In the genomic region with DNA sequence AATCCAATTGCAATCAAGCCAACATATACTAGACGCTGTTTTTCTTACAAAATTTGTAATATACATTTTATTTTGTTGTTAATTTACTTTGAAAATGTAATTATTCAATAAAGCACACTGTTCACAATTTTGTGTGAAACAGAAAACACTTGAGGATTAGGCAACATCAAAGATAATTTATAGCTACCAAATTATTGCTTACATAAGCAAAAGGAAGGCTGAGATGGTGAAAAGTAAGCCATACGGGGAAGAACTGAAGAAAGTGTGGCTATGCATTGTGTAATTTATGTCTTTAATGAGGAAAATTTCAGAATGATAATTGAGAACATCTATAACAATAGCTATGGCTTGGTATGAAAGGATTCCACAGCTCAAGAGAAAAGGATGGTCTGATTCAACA, we compare ENCODE assay signal across 27 cellular contexts.
"Had no signal": no experiment of that assay in that cellular context is flagged by ENCODE, and none has a peak within 500 bp of the region (broad histone marks: within the 10 kb centered on the region; RNA-seq: fewer than 3 reads in every experiment).

No MANE protein-coding gene starts in this region.

- H3K9ac ChIP-seq: KMS-11, SK-N-SH had no signal

- H3K4me1 Mint-ChIP-seq: T-cell had no signal

- H3K9me3 Mint-ChIP-seq: T-helper 1 cell treated with Interleukin-12 subunit alpha and Interleukin-12 subunit beta and Interleukin-4 antibody, amounts not matched to agents 30 μg/mL and 1 μg/mL, for 36 hours had no signal

- H3K36me3 ChIP-seq: SJSA1 had no signal

- H3K4me2 ChIP-seq: KMS-11, SK-N-SH had no signal

- DNase-seq: Kasumi-1; MM.1S; NCI-H1092 treated with DMSO at 0.1 percent for 48 hours; NCI-H1417; NCI-H1436 treated with DMSO at 0.1 percent for 48 hours; NCI-H1694; NCI-H187 treated with DMSO at 0.1 percent for 48 hours; NCI-H2029 treated with DMSO at 0.1 percent for 48 hours; NCI-H2171 treated with DMSO at 0.1 percent for 48 hours; NCI-H345; NCI-H446 treated with DMSO at 0.1 percent for 48 hours; NCI-H510A treated with DMSO at 0.1 percent for 48 hours; NCI-H526; NCI-H748 treated with DMSO at 0.1 percent for 48 hours; NK-92 treated with Interleukin-12 subunit alpha and Interleukin-12 subunit beta, amount 100 ng/mL, for 24 hours; Right ventricle myocardium superior; RPMI8226; SIG-M5; SW 1271; T-cell had no signal

- H3K27ac ChIP-seq: HL-60, KMS-11, SJSA1 had no signal

- H3K27ac Mint-ChIP-seq: T-cell; T-helper 1 cell treated with Interleukin-12 subunit alpha and Interleukin-12 subunit beta and Interleukin-4 antibody, amounts not matched to agents 30 μg/mL and 1 μg/mL, for 36 hours had no signal

- H3K36me3 Mint-ChIP-seq: T-cell had no signal

- ATAC-seq: T-cell had no signal

- H3K4me3 Mint-ChIP-seq: T-cell; T-helper 1 cell treated with Interleukin-12 subunit alpha and Interleukin-12 subunit beta and Interleukin-4 antibody, amounts not matched to agents 30 μg/mL and 1 μg/mL, for 36 hours had no signal

- H3K4me1 ChIP-seq: SJSA1 had no signal

- H3K4me3 ChIP-seq: SJSA1 had no signal

- H3K9me3 ChIP-seq: SJSA1, SK-N-SH had no signal

- FAIRE-seq: HTR-8/SVneo, RCC 7860 had no signal
